ENCODE assay signal across 22 cellular contexts in genomic region chr2:81672923-81673322, GRCh38.
"Had no signal": no experiment of that assay in that cellular context is flagged by ENCODE, and none has a peak within 500 bp of the region (broad histone marks: within the 10 kb centered on the region; RNA-seq: fewer than 3 reads in every experiment).

No MANE protein-coding gene starts in this region.

- H3K4me3 ChIP-seq: MG63, PC-9, Peyer's patch, SJCRH30 had no signal

- H3K27ac Mint-ChIP-seq: T-helper 17 cell had no signal

- H3K36me3 ChIP-seq: MG63, Peyer's patch, SJCRH30 had no signal

- H3K27me3 ChIP-seq: MG63, Peyer's patch, SJCRH30 had no signal

- H3K9me3 ChIP-seq: MG63, Peyer's patch, SJCRH30 had no signal

- H3K4me2 ChIP-seq: PC-9 had no signal

- ATAC-seq: Right ventricle myocardium inferior, SK-N-SH treated with all-trans-retinoic acid at 6 μM for 48 hours, T-helper 17 cell had no signal

- H3K4me1 ChIP-seq: Peyer's patch, SJCRH30 had no signal

- H3K27ac ChIP-seq: PC-9, Peyer's patch, SJCRH30 had no signal

- H3K4me3 Mint-ChIP-seq: T-helper 17 cell had no signal

- H3K27me3 Mint-ChIP-seq: T-helper 17 cell had no signal

- H3K4me1 Mint-ChIP-seq: T-helper 17 cell had no signal

- DNase-seq: KBM-7; MG63; NCI-H1092; NCI-H1105 treated with DMSO at 0.1 percent for 48 hours; NCI-H1417 treated with DMSO at 0.1 percent for 48 hours; NCI-H146; NCI-H1694 treated with DMSO at 0.1 percent for 48 hours; NCI-H1930; NCI-H2081; NCI-H2107; NCI-H2227 treated with DMSO at 0.1 percent for 48 hours; NCI-H69; NCI-H774; NK-92 treated with Interleukin-12 subunit alpha and Interleukin-12 subunit beta, amount 100 ng/mL, for 24 hours; PC-9; Peyer's patch; SHP77 treated with DMSO at 0.1 percent for 48 hours; SJCRH30; T-helper 1 cell; T-helper 17 cell had no signal
